In the genomic region with DNA sequence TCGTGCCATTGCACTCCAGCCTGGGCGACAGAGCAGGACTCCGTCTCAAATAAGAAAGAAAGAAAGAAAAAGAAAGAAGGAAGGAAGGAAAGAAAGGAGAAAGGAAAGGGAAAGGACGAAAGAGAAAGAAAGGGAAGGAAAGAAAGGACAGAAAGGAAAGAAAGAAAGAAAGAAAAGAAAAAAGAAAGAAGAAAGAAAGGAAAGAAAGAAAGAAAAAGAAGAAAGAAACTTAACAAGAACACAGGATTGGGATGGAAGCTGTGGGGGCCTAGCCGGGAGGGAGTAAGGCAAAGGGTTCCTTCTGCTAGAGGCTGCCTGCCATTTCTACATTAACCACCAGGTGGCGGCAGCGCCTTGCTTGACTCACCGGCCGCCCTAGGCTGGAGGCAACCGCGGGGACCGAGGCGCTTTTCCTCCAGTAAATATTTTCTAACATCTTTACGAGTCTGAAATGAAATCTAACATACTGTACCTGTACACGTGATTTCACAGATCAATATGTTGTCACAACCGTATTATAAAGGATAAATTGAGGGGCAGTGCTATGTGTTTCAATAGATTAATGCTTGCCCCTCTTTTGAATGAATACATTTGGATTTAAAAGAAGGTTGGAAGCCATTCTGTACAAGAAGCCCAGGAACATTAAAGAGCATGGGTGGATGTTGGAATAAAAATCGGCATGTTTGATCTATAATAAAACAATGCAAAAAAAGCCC, we compare ENCODE assay signal across 1 cellular context.
A peak's percentile ranks its signal among the peaks of the same experiment; 100 is the strongest.
TF ChIP-seq lines count a peak whose summit lies in the region.

No MANE protein-coding gene starts in this region.

TF ChIP-seq in HCT116, 20 proteins besides CTCF, POLR2A, EP300 and RAD21 (continued from another document):
- TF ChIP-seq YY1 (IDR thresholded peaks at IDR 0.05; ENCODE audit: extremely low read depth, insufficient replicate concordance, low read depth, low read length) = peak; percentile 21
- TF ChIP-seq SP1 (IDR thresholded peaks at IDR 0.05; ENCODE audit: low read depth) = no peak
TF ChIP-seq in HCT116: peak in this region for 1.
